ENCODE assay signal across 21 cellular contexts in genomic region chr14:101739446-101740141, GRCh38. TPM values are rescaled to one million over a fixed set of nuclear protein-coding genes. Genes with fewer than 3 reads are reported as not detected.
DNase-seq lines count a peak whose midpoint lies in the region; ATAC-seq and TF ChIP-seq lines count a peak whose summit lies in the region.
"Had no signal": no experiment of that assay in that cellular context is flagged by ENCODE, and none has a peak within 500 bp of the region (broad histone marks: within the 10 kb centered on the region; RNA-seq: fewer than 3 reads in every experiment).

No MANE protein-coding gene starts in this region.

- no peaks in the 10 kb centered on the region for H3K4me1 Mint-ChIP-seq in osteocyte (ENCODE audit: unreplicated experiment)
- no peaks in the 10 kb centered on the region for H3K4me1 Mint-ChIP-seq in neural progenitor cell

- H3K4me1 ChIP-seq in neural progenitor cell: no peaks in the 10 kb centered on the region

- H3K9me3 ChIP-seq in neural progenitor cell (ENCODE audit: low read depth): no peaks in the 10 kb centered on the region

- H3K27me3 Mint-ChIP-seq in osteocyte (ENCODE audit: unreplicated experiment) (peaks cover 50% of the 10 kb centered on the region), neural progenitor cell (ENCODE audit: insufficient read depth, low read depth) (peaks cover 6% of the 10 kb centered on the region)

- no peaks in the 10 kb centered on the region for H3K27me3 ChIP-seq in H7 (ENCODE audit: control insufficient read depth, insufficient read depth, low read length)
- no peaks in the 10 kb centered on the region for H3K27me3 ChIP-seq in neural progenitor cell
- H3K27me3 ChIP-seq: BLaER1 treated with 17β-estradiol and CSF1 and Interleukin-3, amounts not matched to agents 10 nM and 100 nM had no signal

- H3K4me2 ChIP-seq in neural progenitor cell: no peak overlapping the region
- H3K4me2 ChIP-seq: KMS-11 had no signal

- DNase-seq in H7: peak; percentile 1
- peak; percentile 16 for DNase-seq in ecto neural progenitor cell (ENCODE audit: low spot score)
- peak; percentile 22 for DNase-seq in islet precursor cell
- peak; percentile 83 for DNase-seq in osteocyte (ENCODE audit: extremely low spot score, unreplicated experiment)
- DNase-seq in SHP77 (lab: John Stamatoyannopoulos, UW): no peak
- no peak for DNase-seq in neural progenitor cell (ENCODE audit: low spot score)
- DNase-seq in stimulated activated CD4-positive, alpha-beta T cell treated with anti-CD3 and anti-CD28 coated beads, Interleukin-4, amount 100 ng/mL, for 24 hours: no peak
- DNase-seq: 8988T; CD8-positive, alpha-beta T cell; IMR-90; NCI-H1092 treated with DMSO at 0.1 percent for 48 hours; NCI-H1436 treated with DMSO at 0.1 percent for 48 hours; NCI-H1930; NCI-H2227 treated with DMSO at 0.1 percent for 48 hours; NCI-H510A treated with DMSO at 0.1 percent for 48 hours; NCI-H774; NK-92 treated with Interleukin-12 subunit alpha and Interleukin-12 subunit beta, amount 100 ng/mL, for 24 hours had no signal

- H3K36me3 ChIP-seq in H7 (replicated peaks; ENCODE audit: control insufficient read depth, insufficient read depth, low read length): no peaks in the 10 kb centered on the region
- H3K36me3 ChIP-seq in neural progenitor cell: no peaks in the 10 kb centered on the region

- H3K27ac Mint-ChIP-seq in osteocyte (ENCODE audit: unreplicated experiment) (no peak overlapping the region), neural progenitor cell (no peak overlapping the region)
- H3K27ac Mint-ChIP-seq: CD8-positive, alpha-beta T cell had no signal

- no peak overlapping the region for H2AFZ ChIP-seq in neural progenitor cell (replicated peaks)

- ATAC-seq in HG03159 (IDR thresholded peaks at IDR 0.05; ENCODE audit: unreplicated experiment): no peak
- ATAC-seq: CD8-positive, alpha-beta T cell had no signal

- H3K79me2 ChIP-seq in neural progenitor cell (ENCODE audit: low read depth): no peaks in the 10 kb centered on the region

- H3K4me3 Mint-ChIP-seq in osteocyte (ENCODE audit: unreplicated experiment) (no peak overlapping the region), neural progenitor cell (no peak overlapping the region)
- H3K4me3 Mint-ChIP-seq: CD8-positive, alpha-beta T cell had no signal

- H3K36me3 Mint-ChIP-seq in osteocyte (ENCODE audit: unreplicated experiment) (no peaks in the 10 kb centered on the region), neural progenitor cell (no peaks in the 10 kb centered on the region)

- no peak overlapping the region for H3K4me3 ChIP-seq in H7 (ENCODE audit: insufficient read depth, low read depth, low read length)
- H3K4me3 ChIP-seq in neural progenitor cell: no peak overlapping the region
- H3K4me3 ChIP-seq: BLaER1 treated with 17β-estradiol and CSF1 and Interleukin-3, amounts not matched to agents 10 nM and 100 nM had no signal

- TF ChIP-seq CTCF in osteocyte (IDR thresholded peaks at IDR 0.05) (no peak), neural progenitor cell (IDR thresholded peaks at IDR 0.05) (no peak)

- H4K20me1 ChIP-seq in neural progenitor cell (ENCODE audit: low read depth): no peaks in the 10 kb centered on the region
- H4K20me1 ChIP-seq: BLaER1 treated with 17β-estradiol and CSF1 and Interleukin-3, amounts not matched to agents 10 nM and 100 nM had no signal

- H3K9me3 Mint-ChIP-seq in osteocyte (ENCODE audit: unreplicated experiment): no peaks in the 10 kb centered on the region
- H3K9me3 Mint-ChIP-seq in neural progenitor cell: peaks cover 32% of the 10 kb centered on the region

- no peak overlapping the region for H3K27ac ChIP-seq in neural progenitor cell
- H3K27ac ChIP-seq: BLaER1 treated with 17β-estradiol and CSF1 and Interleukin-3, amounts not matched to agents 10 nM and 100 nM; KMS-11; RWPE1 had no signal

- H3F3A ChIP-seq in neural progenitor cell (ENCODE audit: low read depth): no peaks in the 10 kb centered on the region

- H3K9ac ChIP-seq in neural progenitor cell: no peak overlapping the region
- H3K9ac ChIP-seq: BLaER1 treated with 17β-estradiol and CSF1 and Interleukin-3, amounts not matched to agents 10 nM and 100 nM; KMS-11 had no signal

RNA-seq across cellular contexts. Expression of gene PPP2R5C, which starts 21.9 kb away (rescaled TPM):
- total RNA-seq in H7 (2014; rRNA removed; shearing (Covaris generic)): 46.7 and 64.6 TPM in 2 replicates
- total RNA-seq in osteocyte (115 and 116 TPM in 2 replicates), neural progenitor cell (ENCODE audit: low replicate concordance) (113 and 183 TPM in 2 replicates)

Comparison
In these comparisons a context has a peak if more than half of its experiments do, and no peak if none do; other contexts are left out.
1. DNase-seq: peak in H7 (single experiment), ecto neural progenitor cell (single experiment), islet precursor cell (single experiment) and osteocyte (single experiment); none in SHP77 (0 of 2), neural progenitor cell (single experiment) and stimulated activated CD4-positive, alpha-beta T cell treated with anti-CD3 and anti-CD28 coated beads, Interleukin-4, amount 100 ng/mL, for 24 hours (single experiment).